10 cellular contexts compared by ENCODE assay signal in the genomic region with DNA sequence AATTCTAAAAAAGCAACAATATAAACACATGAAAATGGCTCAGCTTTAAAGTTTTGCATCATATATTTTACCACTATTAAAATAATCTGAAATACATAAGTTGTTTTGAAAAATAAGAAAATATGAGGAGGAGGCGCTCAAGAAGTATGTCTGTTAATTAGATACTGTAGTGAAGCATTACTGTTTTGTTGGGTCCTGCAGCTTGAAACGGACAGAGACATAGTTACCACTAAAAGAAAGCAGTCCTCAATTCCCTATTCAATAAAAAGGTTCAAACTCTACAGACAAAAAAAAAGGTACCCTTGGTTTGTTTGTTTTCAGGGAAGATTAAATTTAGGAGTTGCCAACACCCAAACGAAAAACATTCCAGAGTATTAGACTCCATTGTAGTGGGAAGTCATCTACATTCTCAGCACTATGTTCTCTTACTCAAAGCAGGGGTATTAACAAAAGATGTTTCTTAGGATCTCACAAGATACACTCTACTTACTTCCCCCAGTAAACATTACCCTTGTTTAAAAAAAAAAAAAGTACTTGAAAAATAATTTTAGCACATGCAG. TPM values are rescaled to one million over a fixed set of nuclear protein-coding genes. Genes with fewer than 3 reads are reported as not detected.
DNase-seq lines count a peak whose midpoint lies in the region; ATAC-seq, FAIRE-seq and TF ChIP-seq lines count a peak whose summit lies in the region.
"Had no signal": no experiment of that assay in that cellular context is flagged by ENCODE, and none has a peak within 500 bp of the region (broad histone marks: within the 10 kb centered on the region; RNA-seq: fewer than 3 reads in every experiment).

No MANE protein-coding gene starts in this region.

- no peaks in the 10 kb centered on the region for H3K9me3 ChIP-seq in iPS-15b (ENCODE audit: control insufficient read depth, insufficient read depth, low read length)

- H3K4me1 ChIP-seq in iPS-15b (ENCODE audit: control insufficient read depth, insufficient read depth, low read length), result peaks cover 20% of the 10 kb centered on the region

- H3K27me3 Mint-ChIP-seq in T-cell, result peaks cover 16 to 53% of the 10 kb centered on the region in 2 donors
- H3K27me3 Mint-ChIP-seq in CD14-positive monocyte (ENCODE audit: low read depth in 3 of 3), result peaks cover 42 to 46% (median 45%) of the 10 kb centered on the region in 3 donors

- H3K9ac ChIP-seq in iPS-15b (ENCODE audit: low read depth, low read length), result peak overlapping the region; percentile 17

- H3K4me3 Mint-ChIP-seq in T-cell, result peak overlapping the region in 2 of 3 donors; percentile 34 to 90
- peak overlapping the region; percentile 75 for H3K4me3 Mint-ChIP-seq in stimulated activated effector memory CD8-positive, alpha-beta T cell treated with anti-CD3 and anti-CD28 coated beads, Interleukin-12 subunit alpha, Interleukin-12 subunit beta, amount 100 ng/mL, for 72 hours
- no peak overlapping the region for H3K4me3 Mint-ChIP-seq in CD14-positive monocyte

- H3K27ac Mint-ChIP-seq in T-cell (no peak overlapping the region), CD14-positive monocyte (no peak overlapping the region)
- no peak overlapping the region for H3K27ac Mint-ChIP-seq in stimulated activated effector memory CD8-positive, alpha-beta T cell treated with anti-CD3 and anti-CD28 coated beads, Interleukin-12 subunit alpha, Interleukin-12 subunit beta, amount 100 ng/mL, for 72 hours

- peak overlapping the region; percentile 94 for H3K4me3 ChIP-seq in iPS-15b (ENCODE audit: low read depth, low read length)

- H3K27me3 ChIP-seq in iPS-15b (ENCODE audit: control insufficient read depth, insufficient read depth, low read length), result no peaks in the 10 kb centered on the region

- CTCF ChIA-PET in T-cell (lab: Charles Lee), result interaction anchor here in 1 of 2 donors (0.6 kb wide), 1 partner anchor 1268 kb away, joined by 3 read pairs; no protein-coding TSS in a partner anchor

- TF ChIP-seq CTCF in CD14-positive monocyte (IDR thresholded peaks at IDR 0.05), result no peak

- DNase-seq in NCI-H748 (lab: John Stamatoyannopoulos, UW; ENCODE audit: unreplicated experiment) (peak; percentile 6), NCI-H748 treated with DMSO at 0.1 percent for 48 hours (lab: John Stamatoyannopoulos, UW) (no peak), T-cell (no peak), GOT3 (lab: John Stamatoyannopoulos, UW) (no peak), HTR-8/SVneo (ENCODE audit: insufficient read length, low spot score) (no peak), CD14-positive monocyte (ENCODE audit: low spot score) (no peak)
- no peak for DNase-seq in stimulated activated effector memory CD8-positive, alpha-beta T cell treated with anti-CD3 and anti-CD28 coated beads, Interleukin-12 subunit alpha, Interleukin-12 subunit beta, amount 100 ng/mL, for 72 hours (ENCODE audit: low spot score in 2 of 2)
- DNase-seq: activated CD4-positive, alpha-beta T cell treated with anti-CD3 and anti-CD28 coated beads, Interleukin-2, amount 50 U/mL, for 4 hours; substantia nigra had no signal

- POLR2A ChIA-PET in T-cell (lab: Charles Lee), result interaction anchor here in 1 of 2 donors (0.7 kb wide), 1 partner anchor 108 kb away, joined by 3 read pairs; no protein-coding TSS in a partner anchor

- intact Hi-C loops in CD14-positive monocyte (cut with micrococcal nuclease), result no loop called here

- no peaks in the 10 kb centered on the region for H3K9me3 Mint-ChIP-seq in T-cell
- no peaks in the 10 kb centered on the region for H3K9me3 Mint-ChIP-seq in stimulated activated effector memory CD8-positive, alpha-beta T cell treated with anti-CD3 and anti-CD28 coated beads, Interleukin-12 subunit alpha, Interleukin-12 subunit beta, amount 100 ng/mL, for 72 hours
- peaks cover 0 to 5% (median 0%) of the 10 kb centered on the region in 7 donors for H3K9me3 Mint-ChIP-seq in CD14-positive monocyte

- no peak for ATAC-seq in T-cell (replicated peaks in 1 of 4)
- no peak for ATAC-seq in stimulated activated effector memory CD8-positive, alpha-beta T cell treated with anti-CD3 and anti-CD28 coated beads, Interleukin-12 subunit alpha, Interleukin-12 subunit beta, amount 100 ng/mL, for 72 hours

- H3K36me3 ChIP-seq in iPS-15b (ENCODE audit: control insufficient read depth, insufficient read depth, low read length), result peaks cover 3% of the 10 kb centered on the region

- FAIRE-seq in HTR-8/SVneo (lab: Jason Lieb, UNC), result no peak

- H3K36me3 Mint-ChIP-seq in T-cell (no peaks in the 10 kb centered on the region), CD14-positive monocyte (peaks cover 0 to 3% of the 10 kb centered on the region in 2 donors)
- no peaks in the 10 kb centered on the region for H3K36me3 Mint-ChIP-seq in stimulated activated effector memory CD8-positive, alpha-beta T cell treated with anti-CD3 and anti-CD28 coated beads, Interleukin-12 subunit alpha, Interleukin-12 subunit beta, amount 100 ng/mL, for 72 hours

- peaks cover 17 to 18% (median 17%) of the 10 kb centered on the region in 3 donors for H3K4me1 Mint-ChIP-seq in T-cell
- no peaks in the 10 kb centered on the region for H3K4me1 Mint-ChIP-seq in stimulated activated effector memory CD8-positive, alpha-beta T cell treated with anti-CD3 and anti-CD28 coated beads, Interleukin-12 subunit alpha, Interleukin-12 subunit beta, amount 100 ng/mL, for 72 hours
- peaks cover 22% of the 10 kb centered on the region for H3K4me1 Mint-ChIP-seq in CD14-positive monocyte

RNA-seq across cellular contexts. Expression of gene PAWR, which starts 3.0 kb away (rescaled TPM):
- total RNA-seq in T-cell, result 1 to 10 TPM in 4 of 5 donors, under 1 TPM in 1; 0.98 to 8.2 (median 6.1) TPM
- under 1 TPM in 1 of 2 donors, not detected in 1; 0.03 TPM for polyA plus RNA-seq in CD14-positive monocyte

Comparison
In these comparisons a context has a peak if more than half of its experiments do, and no peak if none do; other contexts are left out.
1. H3K4me3 Mint-ChIP-seq: peak in T-cell (2 of 3) and stimulated activated effector memory CD8-positive, alpha-beta T cell treated with anti-CD3 and anti-CD28 coated beads, Interleukin-12 subunit alpha, Interleukin-12 subunit beta, amount 100 ng/mL, for 72 hours (single experiment); none in CD14-positive monocyte (0 of 2).